Comparison of ENCODE assay signal across 33 cellular contexts in genomic region chr3:45590256-45590655, GRCh38.
"Had no signal": no experiment of that assay in that cellular context is flagged by ENCODE, and none has a peak within 500 bp of the region (broad histone marks: within the 10 kb centered on the region; RNA-seq: fewer than 3 reads in every experiment).

No MANE protein-coding gene starts in this region.

- ATAC-seq: activated CD8-positive, alpha-beta memory T cell treated with anti-CD3 and anti-CD28 coated beads, Interleukin-2, amount 10 ng/mL, durations not matched to agents 7 days and 5 days; Panc1 had no signal

- H3K36me3 ChIP-seq: brain microvascular endothelial cell, MG63, SJCRH30, WERI-Rb-1 had no signal

- H3K4me3 ChIP-seq: MG63, SJCRH30, SK-N-MC had no signal

- DNase-seq: activated CD4-positive, alpha-beta memory T cell treated with anti-CD3 and anti-CD28 coated beads, Interleukin-2, amount 10 ng/mL, durations not matched to agents 7 days and 5 days; activated CD4-positive, alpha-beta T cell treated with anti-CD3 and anti-CD28 coated beads for 1 hour; activated CD4-positive, alpha-beta T cell treated with anti-CD3 and anti-CD28 coated beads for 48 hours; activated CD4-positive, CD25-positive, alpha-beta regulatory T cell; activated CD8-positive, alpha-beta memory T cell treated with anti-CD3 and anti-CD28 coated beads for 24 hours; activated CD8-positive, alpha-beta memory T cell treated with anti-CD3 and anti-CD28 coated beads, Interleukin-2, amount 10 ng/mL, durations not matched to agents 7 days and 5 days; activated CD8-positive, alpha-beta memory T cell treated with anti-CD3 and anti-CD28 coated beads, Interleukin-2, amount 50 U/mL, for 48 hours; activated effector memory CD4-positive, alpha-beta T cell treated with Interleukin-2 at 50 U/mL for 16 hours; activated naive CD4-positive, alpha-beta T cell treated with anti-CD3 and anti-CD28 coated beads, Interleukin-2, amount 10 ng/mL, durations not matched to agents 7 days and 5 days; activated naive CD8-positive, alpha-beta T cell treated with anti-CD3 and anti-CD28 coated beads for 36 hours; activated T-cell treated with anti-CD3 and anti-CD28 coated beads, Interleukin-2, amount 50 U/mL, for 48 hours; amniotic stem cell; aorta; brain microvascular endothelial cell; KBM-7; MG63; NCI-H1048; NCI-H1105 treated with DMSO at 0.1 percent for 48 hours; NCI-H1436; NCI-H1694; NCI-H1930; NCI-H2081 treated with DMSO at 0.1 percent for 48 hours; NCI-H226; NCI-H446 treated with DMSO at 0.1 percent for 48 hours; NCI-H524; NCI-H69; NK-92 treated with Interleukin-12 subunit alpha and Interleukin-12 subunit beta, amount 100 ng/mL, for 24 hours; SHP77; T1000; WERI-Rb-1 had no signal

- H3K9me3 ChIP-seq: MG63, SJCRH30 had no signal

- H3K27ac ChIP-seq: brain microvascular endothelial cell, SJCRH30, SK-N-MC, WERI-Rb-1 had no signal

- H3K27me3 ChIP-seq: brain microvascular endothelial cell, MG63, SJCRH30 had no signal
